In genomic region chr3:57060089-57060829, GRCh38 we compare ENCODE assay signal across 7 cellular contexts. TPM values are rescaled to one million over a fixed set of nuclear protein-coding genes. Genes with fewer than 3 reads are reported as not detected.
A peak's percentile ranks its signal among the peaks of the same experiment; 100 is the strongest.
DNase-seq lines count a peak whose midpoint lies in the region; ATAC-seq and TF ChIP-seq lines count a peak whose summit lies in the region.

TSS of gene SPATA12 (plus strand) at chr3:57060664. CDS start at chr3:57073695, 13,031 bp downstream.

- H3K36me3 Mint-ChIP-seq in activated naive CD8-positive, alpha-beta T cell treated with anti-CD3 and anti-CD28 coated beads, Interleukin-2, amount 50 U/mL, for 24 hours (ENCODE audit: low read depth) = no peaks in the 10 kb centered on the region

- ATAC-seq in lower lobe of right lung (peak; percentile 92 to 94), GM19328 (IDR thresholded peaks at IDR 0.05; ENCODE audit: unreplicated experiment) (no peak)
- ATAC-seq in activated naive CD8-positive, alpha-beta T cell treated with anti-CD3 and anti-CD28 coated beads, Interleukin-2, amount 50 U/mL, for 24 hours = no peak

- peaks cover 38% of the 10 kb centered on the region for H3K4me1 ChIP-seq in lower lobe of right lung

- no peaks in the 10 kb centered on the region for H3K9me3 Mint-ChIP-seq in activated naive CD8-positive, alpha-beta T cell treated with anti-CD3 and anti-CD28 coated beads, Interleukin-2, amount 50 U/mL, for 24 hours

- H3K36me3 ChIP-seq in lower lobe of right lung = no peaks in the 10 kb centered on the region

- H3K27me3 ChIP-seq in lower lobe of right lung (ENCODE audit: low read depth) = no peaks in the 10 kb centered on the region

- DNase-seq in H4 (ENCODE audit: low spot score) (peak; percentile 89), NCI-H510A treated with DMSO at 0.1 percent for 48 hours (lab: John Stamatoyannopoulos, UW) (peak; percentile 2), ecto neural progenitor cell (ENCODE audit: low spot score) (peak; percentile 61), lower lobe of right lung (peak; percentile 79), ureter (ENCODE audit: low spot score) (peak; percentile 88)
- no peak for DNase-seq in activated naive CD8-positive, alpha-beta T cell treated with anti-CD3 and anti-CD28 coated beads, Interleukin-2, amount 50 U/mL, for 24 hours

- no peaks in the 10 kb centered on the region for H3K9me3 ChIP-seq in lower lobe of right lung

- intact Hi-C loops in lower lobe of right lung (cut with DNase I) = no loop called here

- peak within 1 kb of the TSS; percentile 24 for H3K27ac ChIP-seq in lower lobe of right lung

- H3K4me3 ChIP-seq in lower lobe of right lung = no peak within 1 kb of the TSS

- H3K27me3 Mint-ChIP-seq in activated naive CD8-positive, alpha-beta T cell treated with anti-CD3 and anti-CD28 coated beads, Interleukin-2, amount 50 U/mL, for 24 hours = peaks cover 11% of the 10 kb centered on the region

- TF ChIP-seq CTCF in lower lobe of right lung (IDR thresholded peaks at IDR 0.05) = no peak

- H3K4me1 Mint-ChIP-seq in activated naive CD8-positive, alpha-beta T cell treated with anti-CD3 and anti-CD28 coated beads, Interleukin-2, amount 50 U/mL, for 24 hours = no peaks in the 10 kb centered on the region

- H3K4me3 Mint-ChIP-seq in activated naive CD8-positive, alpha-beta T cell treated with anti-CD3 and anti-CD28 coated beads, Interleukin-2, amount 50 U/mL, for 24 hours = no peak within 1 kb of the TSS

- no peak within 1 kb of the TSS for H3K27ac Mint-ChIP-seq in activated naive CD8-positive, alpha-beta T cell treated with anti-CD3 and anti-CD28 coated beads, Interleukin-2, amount 50 U/mL, for 24 hours

RNA-seq across cellular contexts. Expression of gene SPATA12, which starts in this region (rescaled TPM):
- total RNA-seq in H4 (2014; rRNA removed; shearing (Covaris generic)) = 0.14 TPM in 1 of 2 replicates, not detected in the other
- total RNA-seq in lower lobe of right lung (0.15 TPM), ureter (not detected)

Comparison
In these comparisons a context has a peak if more than half of its experiments do, and no peak if none do; other contexts are left out.
1. Peak in DNase-seq in H4; RNA of the gene not detected or under 1 TPM.
2. Peak in DNase-seq, ATAC-seq and H3K27ac ChIP-seq in lower lobe of right lung; RNA of the gene not detected or under 1 TPM.
3. Peak in DNase-seq in ureter; RNA of the gene not detected or under 1 TPM.